ENCODE assay signal across 25 cellular contexts in the genomic region with DNA sequence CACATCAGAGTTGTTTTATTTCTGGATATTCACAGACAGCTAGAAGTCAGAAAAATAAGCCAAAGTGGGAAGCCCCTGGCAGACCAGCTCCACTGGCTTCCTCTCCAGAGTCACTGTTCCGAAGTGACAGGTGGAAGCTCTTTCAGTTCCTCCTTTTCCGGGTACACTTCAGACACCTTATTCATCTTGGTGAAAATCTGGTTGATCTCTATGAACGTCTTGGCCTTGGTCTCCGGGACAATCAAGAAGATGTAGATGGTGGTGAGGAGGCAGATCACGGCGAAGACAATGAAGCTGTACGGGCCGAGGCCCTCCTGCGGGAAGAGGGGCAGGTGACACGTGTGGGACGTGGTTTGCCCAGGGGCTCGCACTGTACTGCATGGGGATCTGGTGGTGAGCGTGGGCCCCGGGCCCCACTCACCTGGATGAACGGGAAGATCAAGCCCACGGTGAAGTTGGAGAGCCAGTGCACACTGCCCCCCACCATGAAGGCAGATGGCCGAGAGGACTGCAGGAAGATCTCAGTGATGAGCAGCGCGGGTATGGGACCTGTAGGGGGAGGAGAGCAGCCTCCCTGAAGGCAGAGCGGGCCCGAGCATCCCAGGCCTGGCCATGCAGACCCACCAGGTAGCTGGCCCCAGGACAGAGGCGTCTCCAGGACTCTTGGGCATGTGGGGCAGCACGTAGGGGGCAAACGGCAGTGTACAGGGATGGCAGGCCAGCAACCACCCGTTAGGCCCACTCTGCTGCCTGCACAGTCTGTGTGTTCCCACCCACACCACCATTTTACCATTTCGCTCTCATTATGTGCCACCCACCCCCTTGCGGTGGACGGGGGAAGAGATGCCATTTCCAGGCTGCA. TPM values are rescaled to one million over a fixed set of nuclear protein-coding genes. Genes with fewer than 3 reads are reported as not detected.
A peak's percentile ranks its signal among the peaks of the same experiment; 100 is the strongest.
DNase-seq lines count a peak whose midpoint lies in the region; ATAC-seq, FAIRE-seq and TF ChIP-seq lines count a peak whose summit lies in the region.
"Had no signal": no experiment of that assay in that cellular context is flagged by ENCODE, and none has a peak within 500 bp of the region (broad histone marks: within the 10 kb centered on the region; RNA-seq: fewer than 3 reads in every experiment).

No MANE protein-coding gene starts in this region.

- H3K36me3 ChIP-seq in GM23248 (ENCODE audit: low read depth) = no peaks in the 10 kb centered on the region
- H3K36me3 ChIP-seq: colonic mucosa had no signal

- POLR2A ChIA-PET in activated B cell treated with CpG ODN at 0.5 μM for 24 hours (lab: Charles Lee) = interaction anchor here (0.6 to 2.0 kb wide), 3 partner anchors 23 to 618 kb away, joined by 4 to 5 read pairs (median 5); no protein-coding TSS in a partner anchor

- no peaks in the 10 kb centered on the region for H3K9me2 ChIP-seq in GM23248 (ENCODE audit: insufficient read depth)

- in situ Hi-C loops in GM23248 (cut with MboI) = no loop called here

- H3K4me3 Mint-ChIP-seq in activated B cell treated with CpG ODN at 0.5 μM for 24 hours = peak overlapping the region; percentile 39
- H3K4me3 Mint-ChIP-seq: activated naive CD8-positive, alpha-beta T cell; activated T-cell treated with anti-CD3 and anti-CD28 coated beads, Interleukin-2, amount 50 U/mL, for 72 hours; nephron had no signal

- H3K4me3 ChIP-seq in GM23248 = no peak overlapping the region
- H3K4me3 ChIP-seq: colonic mucosa, psoas muscle, skin epidermis had no signal

- H3K9me3 Mint-ChIP-seq in activated B cell treated with CpG ODN at 0.5 μM for 24 hours = peaks cover 6% of the 10 kb centered on the region

- peak; percentile 76 for FAIRE-seq in GM12892 (lab: Jason Lieb, UNC)
- FAIRE-seq: endometrium, G401.6 had no signal

- CTCF ChIA-PET in activated B cell treated with CpG ODN at 0.5 μM for 24 hours (lab: Charles Lee) = interaction anchor here (1.2 to 1.6 kb wide), 3 partner anchors 24 to 64 kb away, joined by 3 to 5 read pairs (median 3); no protein-coding TSS in a partner anchor

- no peaks in the 10 kb centered on the region for H3K9me3 ChIP-seq in GM23248 (ENCODE audit: low read depth)
- H3K9me3 ChIP-seq: colonic mucosa had no signal

- H3K4me1 ChIP-seq in GM23248 (ENCODE audit: insufficient read depth) = no peaks in the 10 kb centered on the region
- H3K4me1 ChIP-seq: colonic mucosa, psoas muscle had no signal

- no peak overlapping the region for H2AFZ ChIP-seq in GM23248

- no peak overlapping the region for H3K4me2 ChIP-seq in GM23248 (ENCODE audit: unreplicated experiment)

- no peaks in the 10 kb centered on the region for H3K27me3 Mint-ChIP-seq in activated B cell treated with CpG ODN at 0.5 μM for 24 hours
- H3K27me3 Mint-ChIP-seq: activated naive CD8-positive, alpha-beta T cell had no signal

- WGBS in GM23248 (ENCODE audit: low coverage in 1 of 2, low lambda C conversion rate in 2 of 2, missing lambda C conversion rate in 2 of 2), 2 experiments = 74 to 80% methylated on average over 27 to 28 of the region's 28 CpGs

- peaks cover 36% of the 10 kb centered on the region for H3K4me1 Mint-ChIP-seq in activated B cell treated with CpG ODN at 0.5 μM for 24 hours

- H3K79me2 ChIP-seq in GM23248 (ENCODE audit: insufficient read depth) = no peaks in the 10 kb centered on the region

- H3K27me3 ChIP-seq in GM23248 (replicated peaks; ENCODE audit: insufficient read depth) = peaks cover 25% of the 10 kb centered on the region
- H3K27me3 ChIP-seq: colonic mucosa had no signal

- peaks cover 26% of the 10 kb centered on the region for H3K36me3 Mint-ChIP-seq in activated B cell treated with CpG ODN at 0.5 μM for 24 hours (ENCODE audit: low read depth)

- no peak overlapping the region for H3K27ac ChIP-seq in GM23248
- H3K27ac ChIP-seq: colonic mucosa, psoas muscle had no signal

- H3F3A ChIP-seq in GM23248 (ENCODE audit: insufficient read depth) = no peaks in the 10 kb centered on the region

- no peak for TF ChIP-seq CTCF in activated B cell treated with CpG ODN at 0.5 μM for 24 hours (IDR thresholded peaks at IDR 0.05)

- no peak overlapping the region for H3K9ac ChIP-seq in GM23248

- ATAC-seq in GM21367 (IDR thresholded peaks at IDR 0.05; ENCODE audit: unreplicated experiment) (peak; percentile 51), activated B cell treated with CpG ODN at 0.5 μM for 24 hours (ENCODE audit: low read depth) (peak; percentile 62), GM21515 (IDR thresholded peaks at IDR 0.05; ENCODE audit: unreplicated experiment) (no peak), HG03571 (IDR thresholded peaks at IDR 0.05; ENCODE audit: unreplicated experiment) (no peak)
- ATAC-seq: activated T-cell treated with anti-CD3 and anti-CD28 coated beads, Interleukin-2, amount 50 U/mL, for 72 hours had no signal

- intact Hi-C loops in activated B cell treated with CpG ODN at 0.5 μM for 24 hours (cut with micrococcal nuclease) = loop anchor here (2.0 kb wide), 2 partner anchors 31 to 39 kb away; a partner anchor contains a TSS
- intact Hi-C loops in posterior vena cava (cut with DNase I) = no loop called here

- no peaks in the 10 kb centered on the region for H4K20me1 ChIP-seq in GM23248 (ENCODE audit: insufficient read depth)

- DNase-seq in GM12892 (ENCODE audit: insufficient read length) = no peak
- DNase-seq in activated B cell treated with CpG ODN at 0.5 μM for 24 hours = no peak
- peak; percentile 41 for DNase-seq in posterior vena cava (ENCODE audit: low spot score)
- DNase-seq in GM23248 = no peak
- DNase-seq in cerebellar nuclear complex (lab: John Stamatoyannopoulos, UW) = no peak
- DNase-seq: activated CD4-positive, CD25-positive, alpha-beta regulatory T cell; activated CD8-positive, alpha-beta memory T cell treated with anti-CD3 and anti-CD28 coated beads for 24 hours; activated T-cell treated with anti-CD3 and anti-CD28 coated beads, Interleukin-2, amount 50 U/mL, for 72 hours; colonic mucosa; hypothalamus; mesenchymal stem cell; MV-4-11; NCI-H2029; psoas muscle; stimulated activated CD4-positive, alpha-beta T cell treated with anti-CD3 and anti-CD28 coated beads, Interleukin-4, amount 100 ng/mL, for 1 hour had no signal

- peak overlapping the region; percentile 82 for H3K27ac Mint-ChIP-seq in activated B cell treated with CpG ODN at 0.5 μM for 24 hours
- H3K27ac Mint-ChIP-seq: activated naive CD8-positive, alpha-beta T cell; activated T-cell treated with anti-CD3 and anti-CD28 coated beads, Interleukin-2, amount 50 U/mL, for 72 hours; nephron had no signal

- peak; percentile 48 for TF ChIP-seq POLR2A in GM12892 (IDR thresholded peaks at IDR 0.05; ENCODE audit: low read depth, low read length)

RNA-seq across cellular contexts. Expression of a gene that starts 11.5 kb away (rescaled TPM):
- polyA plus RNA-seq in GM12892 (2012; ENCODE audit: missing spikeins) = not detected
- not detected in 2 replicates for total RNA-seq in activated B cell treated with CpG ODN at 0.5 μM for 24 hours
- not detected for total RNA-seq in posterior vena cava
- not detected in 2 replicates for total RNA-seq in GM23248 (2014; rRNA removed; shearing (Covaris generic))
- polyA plus RNA-seq in GM23248 (2016; fragmentation: Nextera tagmentation; extraction: Ambion mirVana) = not detected in 2 replicates
- total RNA-seq: colonic mucosa; kidney epithelial cell; psoas muscle; T-helper 1 cell treated with Interleukin-12 subunit alpha and Interleukin-12 subunit beta and Interleukin-4 antibody, amounts not matched to agents 30 ng/mL and 1 ng/mL, for 36 hours had no signal
- polyA plus RNA-seq: psoas muscle had no signal

RNA-seq across cellular contexts. Expression of a gene that starts 31.7 kb away (rescaled TPM):
- polyA plus RNA-seq in GM12892 (2012; ENCODE audit: missing spikeins) = 51.9 TPM
- total RNA-seq in activated B cell treated with CpG ODN at 0.5 μM for 24 hours = 3.6 and 4.5 TPM in 2 replicates
- 1 to 10 TPM; 2.0 to 3.2 TPM for total RNA-seq in posterior vena cava
- 0.54 TPM in 1 of 2 replicates, not detected in the other for total RNA-seq in GM23248 (2014; rRNA removed; shearing (Covaris generic))
- polyA plus RNA-seq in GM23248 (2016; fragmentation: Nextera tagmentation; extraction: Ambion mirVana) = 0.25 and 0.29 TPM in 2 replicates
- total RNA-seq: activated T-cell treated with anti-CD3 and anti-CD28 coated beads, Interleukin-2, amount 50 U/mL, for 72 hours; kidney epithelial cell; T-helper 1 cell treated with Interleukin-12 subunit alpha and Interleukin-12 subunit beta and Interleukin-4 antibody, amounts not matched to agents 30 ng/mL and 1 ng/mL, for 36 hours had no signal

Comparison
In these comparisons a context has a peak if more than half of its experiments do, and no peak if none do; other contexts are left out.
1. ATAC-seq: peak in GM21367 (single experiment) and activated B cell treated with CpG ODN at 0.5 μM for 24 hours (single experiment); none in GM21515 (single experiment) and HG03571 (single experiment).